8 cellular contexts compared by ENCODE assay signal in the genomic region with DNA sequence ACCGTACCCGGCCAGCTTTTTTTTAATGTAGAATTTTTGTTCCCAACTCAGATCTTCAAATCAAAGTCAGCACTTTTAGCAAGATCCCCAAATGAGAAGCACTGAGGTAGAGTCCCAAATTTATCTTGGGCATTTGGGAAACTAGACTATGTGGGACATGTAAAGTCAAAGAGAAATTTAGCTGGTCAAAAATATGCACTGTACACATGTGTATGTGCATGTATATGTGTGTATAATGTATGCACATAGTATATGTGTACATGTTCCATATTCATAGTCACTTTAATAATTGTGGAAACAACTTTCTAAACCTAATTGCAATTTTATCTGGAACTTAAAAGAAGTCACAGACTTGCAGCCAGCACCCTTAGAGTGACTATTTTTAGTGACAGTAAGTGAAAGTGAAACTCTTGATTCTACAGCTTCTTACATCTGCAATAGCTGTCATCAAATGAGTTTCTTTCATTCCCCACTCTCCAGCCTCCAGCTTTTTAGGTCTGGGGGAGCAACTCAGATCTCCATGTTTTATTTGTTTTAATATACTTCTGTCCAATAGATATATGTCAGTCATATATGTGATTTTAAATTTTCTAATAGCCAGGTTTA. TPM values are rescaled to one million over a fixed set of nuclear protein-coding genes. Genes with fewer than 3 reads are reported as not detected.
DNase-seq lines count a peak whose midpoint lies in the region; ATAC-seq, FAIRE-seq and TF ChIP-seq lines count a peak whose summit lies in the region.

No MANE protein-coding gene starts in this region.

- no peak overlapping the region for H3K27ac Mint-ChIP-seq in CD4-positive, CD25-positive, alpha-beta regulatory T cell

- no peaks in the 10 kb centered on the region for H4K20me1 ChIP-seq in hepatocyte (ENCODE audit: insufficient read depth, poor library complexity, severe bottlenecking)

- no peak overlapping the region for H2AFZ ChIP-seq in hepatocyte

- peak in 2 of 3 donors; percentile 5 to 73 for DNase-seq in CD4-positive, CD25-positive, alpha-beta regulatory T cell
- DNase-seq in choroid plexus epithelial cell (ENCODE audit: low read depth) (peak; percentile 66), occipital lobe (lab: John Stamatoyannopoulos, UW) (no peak), hepatocyte (ENCODE audit: low spot score) (no peak), HTR-8/SVneo (ENCODE audit: insufficient read length, low spot score) (no peak), NCI-H524 (lab: John Stamatoyannopoulos, UW) (no peak)

- peaks cover 0 to 2% (median 0%) of the 10 kb centered on the region in 7 donors for H3K9me3 Mint-ChIP-seq in CD4-positive, CD25-positive, alpha-beta regulatory T cell

- H3K4me1 Mint-ChIP-seq in CD4-positive, CD25-positive, alpha-beta regulatory T cell = peaks cover 0 to 14% (median 6%) of the 10 kb centered on the region in 4 donors

- ATAC-seq in CD4-positive, CD25-positive, alpha-beta regulatory T cell (ENCODE audit: low read depth in 2 of 2) = peak in 1 of 2 donors; percentile 74
- ATAC-seq in GM19395 (IDR thresholded peaks at IDR 0.05; ENCODE audit: unreplicated experiment) (peak; percentile 97), HG03354 (IDR thresholded peaks at IDR 0.05; ENCODE audit: poor library complexity, severe bottlenecking, unreplicated experiment) (peak; percentile 97)

- H3K9me3 ChIP-seq in CD4-positive, CD25-positive, alpha-beta regulatory T cell (ENCODE audit: control insufficient read depth in 2 of 2, low read length in 2 of 2) = no peaks in the 10 kb centered on the region
- H3K9me3 ChIP-seq in hepatocyte (ENCODE audit: low read depth) = no peaks in the 10 kb centered on the region

- no peak overlapping the region for H3K4me2 ChIP-seq in hepatocyte

- no peak overlapping the region for H3K27ac ChIP-seq in CD4-positive, CD25-positive, alpha-beta regulatory T cell (ENCODE audit: insufficient read depth, low read length, poor library complexity, severe bottlenecking)
- H3K27ac ChIP-seq in hepatocyte = no peak overlapping the region

- H3K36me3 Mint-ChIP-seq in CD4-positive, CD25-positive, alpha-beta regulatory T cell = peaks cover 36% of the 10 kb centered on the region

- H3K4me3 ChIP-seq in CD4-positive, CD25-positive, alpha-beta regulatory T cell (ENCODE audit: low read depth, low read length) = peak overlapping the region; percentile 23
- H3K4me3 ChIP-seq in choroid plexus epithelial cell (ENCODE audit: low read depth, low read length) (no peak overlapping the region), hepatocyte (no peak overlapping the region)

- WGBS in hepatocyte (ENCODE audit: low lambda C conversion rate, missing lambda C conversion rate) = 92% methylated on average over 2 of the region's 2 CpGs

- no peaks in the 10 kb centered on the region for H3K27me3 ChIP-seq in CD4-positive, CD25-positive, alpha-beta regulatory T cell (ENCODE audit: control insufficient read depth, insufficient read depth, low read length)
- no peaks in the 10 kb centered on the region for H3K27me3 ChIP-seq in hepatocyte

- TF ChIP-seq CTCF in choroid plexus epithelial cell (conservative IDR thresholded peaks at IDR 0.05; ENCODE audit: low read depth, low read length) (no peak), hepatocyte (IDR thresholded peaks at IDR 0.05; ENCODE audit: poor library complexity) (no peak)

- peaks cover 7% of the 10 kb centered on the region for H3K4me1 ChIP-seq in CD4-positive, CD25-positive, alpha-beta regulatory T cell (ENCODE audit: control insufficient read depth, insufficient read depth, low read length, poor library complexity, severe bottlenecking)
- no peaks in the 10 kb centered on the region for H3K4me1 ChIP-seq in hepatocyte (ENCODE audit: insufficient read depth)

- peaks cover 11% of the 10 kb centered on the region for H3K36me3 ChIP-seq in CD4-positive, CD25-positive, alpha-beta regulatory T cell (ENCODE audit: control insufficient read depth, insufficient read depth, low read length)
- no peaks in the 10 kb centered on the region for H3K36me3 ChIP-seq in hepatocyte (replicated peaks; ENCODE audit: insufficient read depth, low read depth)

- H3K79me2 ChIP-seq in hepatocyte = no peaks in the 10 kb centered on the region

- H3K4me3 Mint-ChIP-seq in CD4-positive, CD25-positive, alpha-beta regulatory T cell = no peak overlapping the region

- FAIRE-seq in HTR-8/SVneo (lab: Jason Lieb, UNC) = no peak

- no peaks in the 10 kb centered on the region for H3K9me2 ChIP-seq in hepatocyte (replicated peaks; ENCODE audit: insufficient read depth)

- H3K27me3 Mint-ChIP-seq in CD4-positive, CD25-positive, alpha-beta regulatory T cell = no peaks in the 10 kb centered on the region

RNA-seq across cellular contexts. Expression of a gene that starts 53.6 kb away (rescaled TPM):
- total RNA-seq in CD4-positive, CD25-positive, alpha-beta regulatory T cell = 34.5 TPM
- polyA plus RNA-seq in CD4-positive, CD25-positive, alpha-beta regulatory T cell = 10 to 100 TPM; 21.9 to 33.0 (median 24.6) TPM
- 28.2 TPM for total RNA-seq in occipital lobe
- total RNA-seq in hepatocyte = 19.9 and 20.8 TPM in 2 replicates
- 13.9 and 26.9 TPM in 2 replicates for polyA plus RNA-seq in hepatocyte

RNA-seq across cellular contexts. Expression of a gene that starts 54.4 kb away (rescaled TPM):
- 0.20 TPM for total RNA-seq in CD4-positive, CD25-positive, alpha-beta regulatory T cell
- under 1 TPM in 2 of 4 donors, not detected in 2; 0.13 to 0.37 TPM for polyA plus RNA-seq in CD4-positive, CD25-positive, alpha-beta regulatory T cell
- total RNA-seq in occipital lobe (88.3 TPM), hepatocyte (14.1 and 15.8 TPM in 2 replicates)
- polyA plus RNA-seq in hepatocyte = 23.2 and 24.6 TPM in 2 replicates

Comparison
In these comparisons a context has a peak if more than half of its experiments do, and no peak if none do; other contexts are left out.
1. DNase-seq: peak in CD4-positive, CD25-positive, alpha-beta regulatory T cell (2 of 3) and choroid plexus epithelial cell (single experiment); none in occipital lobe (single experiment), hepatocyte (single experiment), HTR-8/SVneo (single experiment) and NCI-H524 (0 of 2).
2. RNA of a gene that starts 54.4 kb away (total RNA-seq): 88.3 TPM in occipital lobe (single experiment) and 14.1 to 15.8 TPM in hepatocyte; 0.20 TPM in CD4-positive, CD25-positive, alpha-beta regulatory T cell (single experiment); every median in the first group is over 10 times any median in the second.